7 cellular contexts compared by ENCODE assay signal in the genomic region with DNA sequence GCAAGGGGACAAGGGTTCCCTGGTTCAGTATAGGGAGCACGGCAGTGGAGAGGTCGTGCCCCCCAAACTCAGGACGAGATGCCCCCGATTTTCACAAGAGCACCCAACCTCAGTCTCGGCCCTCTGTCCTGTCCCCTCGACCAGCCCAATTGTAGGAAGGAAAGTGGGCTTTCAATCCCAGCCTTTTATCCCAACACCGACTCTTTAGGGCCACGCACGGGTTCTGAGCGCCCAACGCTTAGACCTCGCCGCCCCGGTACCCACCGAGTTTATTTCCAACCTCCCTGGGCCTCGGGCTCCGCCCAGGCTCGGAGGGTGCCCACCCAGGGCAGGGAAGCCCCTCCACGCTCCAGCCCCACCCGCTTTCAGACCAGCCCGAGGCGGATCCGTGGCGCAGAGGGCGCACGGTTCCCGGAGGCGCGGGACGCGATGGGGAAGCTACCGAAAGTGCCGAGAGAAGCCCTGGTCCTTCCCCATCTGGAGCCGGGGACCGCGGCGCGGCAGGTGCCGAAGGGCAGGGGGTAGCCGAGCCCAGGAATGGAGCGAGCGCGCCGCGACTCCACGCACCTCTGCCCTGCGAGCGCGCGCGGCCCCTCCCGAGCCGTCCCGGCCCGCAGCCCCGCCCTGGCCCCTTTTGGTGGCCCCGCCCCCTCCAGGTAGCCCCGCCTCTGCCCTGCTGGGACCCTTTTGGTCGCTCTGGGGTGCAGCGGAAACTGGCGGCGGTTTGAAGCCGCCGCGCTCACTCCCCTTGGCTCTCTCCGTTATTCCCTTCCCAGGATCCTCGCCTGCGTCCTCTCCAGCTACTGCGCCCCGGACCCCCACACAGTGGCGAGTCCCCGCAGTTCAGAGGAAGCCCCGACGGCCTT. TPM values are rescaled to one million over a fixed set of nuclear protein-coding genes. Genes with fewer than 3 reads are reported as not detected.
DNase-seq lines count a peak whose midpoint lies in the region; ATAC-seq and TF ChIP-seq lines count a peak whose summit lies in the region.

No MANE protein-coding gene starts in this region.

- no peak for TF ChIP-seq CTCF in left lung (IDR thresholded peaks at IDR 0.05)
- TF ChIP-seq CTCF in adrenal gland (IDR thresholded peaks at IDR 0.05) = no peak

- WGBS in adrenal gland, 4 donors = 2 to 16% (median 4%) methylated on average over 5 to 74 of the region's 74 CpGs

- H3K9me3 ChIP-seq in NT2/D1 (ENCODE audit: insufficient read depth, low read length) = no peaks in the 10 kb centered on the region
- no peaks in the 10 kb centered on the region for H3K9me3 ChIP-seq in left lung
- no peaks in the 10 kb centered on the region for H3K9me3 ChIP-seq in adrenal gland (replicated peaks in 1 of 3)

- DNase-seq in NT2/D1 (ENCODE audit: low read depth, low spot score) (no peak), left lung (no peak), adrenal gland (no peak), NCI-H2081 treated with DMSO at 0.1 percent for 48 hours (lab: John Stamatoyannopoulos, UW) (no peak)
- peak; percentile 64 for DNase-seq in activated naive CD4-positive, alpha-beta T cell treated with anti-CD3 and anti-CD28 coated beads, Interleukin-2, amount 50 U/mL, for 16 hours
- DNase-seq in stimulated activated CD8-positive, alpha-beta memory T cell treated with anti-CD3 and anti-CD28 coated beads, Interleukin-2, amount 100 ng/mL, for 1 hour (ENCODE audit: low read depth in 2 of 2) = peak; percentile 50 to 55

- peak; percentile 68 for ATAC-seq in GM21423 (IDR thresholded peaks at IDR 0.05; ENCODE audit: unreplicated experiment)
- peak; percentile 40 for ATAC-seq in left lung

- TF ChIP-seq POLR2A in adrenal gland (IDR thresholded peaks at IDR 0.05) = no peak

- H3K4me3 ChIP-seq in NT2/D1 (ENCODE audit: insufficient read length, low read depth) (peak overlapping the region; percentile 84), left lung (peak overlapping the region in 1 of 2 donors; percentile 28), adrenal gland (no peak overlapping the region)

- H3K4me1 ChIP-seq in NT2/D1 (ENCODE audit: insufficient read depth, insufficient read length) (peaks cover 23% of the 10 kb centered on the region), left lung (peaks cover 5 to 22% of the 10 kb centered on the region in 2 donors), adrenal gland (replicated peaks in 1 of 2) (no peaks in the 10 kb centered on the region)

- H3K36me3 ChIP-seq in NT2/D1 (ENCODE audit: insufficient read depth, insufficient read length, low read length) = no peaks in the 10 kb centered on the region
- no peaks in the 10 kb centered on the region for H3K36me3 ChIP-seq in left lung
- no peaks in the 10 kb centered on the region for H3K36me3 ChIP-seq in adrenal gland (replicated peaks in 1 of 2)

- intact Hi-C loops in left lung (cut with DNase I) (no loop called here), adrenal gland (cut with DNase I) (no loop called here)

- H3K27me3 ChIP-seq in NT2/D1 (ENCODE audit: insufficient read depth, insufficient read length) (peaks cover 68% of the 10 kb centered on the region), left lung (peaks cover 38 to 93% of the 10 kb centered on the region in 2 donors), adrenal gland (peaks cover 40% of the 10 kb centered on the region)

- peak overlapping the region; percentile 83 for H3K9ac ChIP-seq in NT2/D1 (ENCODE audit: insufficient read length, low read depth)

- no peak overlapping the region for H3K27ac ChIP-seq in left lung
- H3K27ac ChIP-seq in adrenal gland = no peak overlapping the region

RNA-seq across cellular contexts. Expression of a gene that starts 20.4 kb away (rescaled TPM):
- total RNA-seq in left lung (under 1 TPM; 0.21 to 0.35 TPM), adrenal gland (1 to 10 TPM in 4 of 8 donors, under 1 TPM in 3, not detected in 1; 0.11 to 1.8 (median 1.2) TPM)
- under 1 TPM; 0.11 to 0.24 (median 0.24) TPM for polyA plus RNA-seq in adrenal gland

RNA-seq across cellular contexts. Expression of a gene that starts 46.4 kb away (rescaled TPM):
- total RNA-seq in left lung (10 to 100 TPM; 54.5 to 60.2 TPM), adrenal gland (100 to 1,000 TPM in 1 of 8 donors, 10 to 100 TPM in 7; 49.9 to 115 (median 74.0) TPM)
- polyA plus RNA-seq in adrenal gland = 10 to 100 TPM; 38.5 to 53.5 (median 46.3) TPM

RNA-seq across cellular contexts. Expression of a gene that starts 46.9 kb away (rescaled TPM):
- 100 to 1,000 TPM; 214 to 240 TPM for total RNA-seq in left lung
- 100 to 1,000 TPM in 2 of 8 donors, 10 to 100 TPM in 6; 48.2 to 210 (median 91.9) TPM for total RNA-seq in adrenal gland
- 100 to 1,000 TPM in 1 of 3 donors, 10 to 100 TPM in 2; 48.1 to 168 (median 55.0) TPM for polyA plus RNA-seq in adrenal gland

RNA-seq across cellular contexts. Expression of a gene that starts 59.0 kb away (rescaled TPM):
- 10 to 100 TPM; 30.2 to 31.5 TPM for total RNA-seq in left lung
- 10 to 100 TPM; 24.2 to 36.2 (median 27.4) TPM for total RNA-seq in adrenal gland
- polyA plus RNA-seq in adrenal gland = 10 to 100 TPM; 18.1 to 25.3 (median 22.2) TPM

Comparison
In these comparisons a context has a peak if more than half of its experiments do, and no peak if none do; other contexts are left out.
1. DNase-seq: peak in activated naive CD4-positive, alpha-beta T cell treated with anti-CD3 and anti-CD28 coated beads, Interleukin-2, amount 50 U/mL, for 16 hours (single experiment) and stimulated activated CD8-positive, alpha-beta memory T cell treated with anti-CD3 and anti-CD28 coated beads, Interleukin-2, amount 100 ng/mL, for 1 hour (2 of 2); none in NT2/D1 (single experiment), left lung (0 of 2), adrenal gland (0 of 7) and NCI-H2081 treated with DMSO at 0.1 percent for 48 hours (single experiment).